ENCODE assay signal across 16 cellular contexts in the genomic region with DNA sequence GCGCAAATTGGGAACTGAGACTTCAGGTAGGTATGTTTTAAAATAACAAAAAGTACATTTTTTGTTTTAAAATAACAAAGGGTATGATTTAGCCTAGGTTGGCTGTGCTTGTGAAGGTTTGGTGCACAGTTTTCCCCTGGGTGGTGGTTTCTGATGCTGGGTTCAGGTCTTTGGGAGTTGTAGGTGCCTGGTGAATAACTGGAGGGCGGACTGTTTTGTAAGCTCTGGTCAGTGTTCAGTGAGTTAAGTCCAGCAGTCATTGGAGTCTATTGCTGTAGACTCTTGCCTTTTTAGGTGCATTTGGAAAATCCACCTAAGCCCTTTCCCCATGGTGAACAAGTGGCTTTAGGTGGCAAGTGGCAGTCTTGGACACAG. TPM values are rescaled to one million over a fixed set of nuclear protein-coding genes. Genes with fewer than 3 reads are reported as not detected.
DNase-seq lines count a peak whose midpoint lies in the region; ATAC-seq, FAIRE-seq and TF ChIP-seq lines count a peak whose summit lies in the region.
"Had no signal": no experiment of that assay in that cellular context is flagged by ENCODE, and none has a peak within 500 bp of the region (broad histone marks: within the 10 kb centered on the region; RNA-seq: fewer than 3 reads in every experiment).

No MANE protein-coding gene starts in this region.

- no peak for TF ChIP-seq POLR2A in adrenal gland (IDR thresholded peaks at IDR 0.05)

- intact Hi-C loops in adrenal gland (cut with DNase I) = no loop called here

- H3K27ac ChIP-seq in GM23338 (ENCODE audit: low read depth) (peak overlapping the region; percentile 53), keratinocyte (ENCODE audit: control insufficient read depth, insufficient read depth, low read length) (no peak overlapping the region), SJCRH30 (no peak overlapping the region), adrenal gland (no peak overlapping the region)

- CTCF ChIA-PET in WTC11 (lab: Charles Lee) = interaction anchor here (0.9 to 1.6 kb wide), 3 partner anchors 14 to 225 kb away, joined by 3 to 5 read pairs (median 5); no protein-coding TSS in a partner anchor

- no peak for DNase-seq in GM23338 (ENCODE audit: low spot score)
- no peak for DNase-seq in WTC11 (ENCODE audit: low spot score)
- DNase-seq in keratinocyte (ENCODE audit: low read depth, low spot score) = no peak
- no peak for DNase-seq in progenitor cell of endocrine pancreas (ENCODE audit: low spot score, unreplicated experiment)
- DNase-seq in SJCRH30 = no peak
- DNase-seq in T-helper 9 cell = no peak
- no peak for DNase-seq in mesenteric fat pad (ENCODE audit: low spot score)
- DNase-seq in adrenal gland = no peak
- DNase-seq: CD4-positive, CD25-positive, alpha-beta regulatory T cell; HCEC 1CT; MG63; NCI-H1105; NCI-H1930; NCI-H2171 treated with DMSO at 0.1 percent for 48 hours; NCI-H510A; SHP77 treated with DMSO at 0.1 percent for 48 hours had no signal

- H3K79me2 ChIP-seq in GM23338 (replicated peaks; ENCODE audit: insufficient read depth) = peaks cover 85% of the 10 kb centered on the region
- H3K79me2 ChIP-seq in keratinocyte (ENCODE audit: control insufficient read depth, insufficient read depth, low read length) = peaks cover 7% of the 10 kb centered on the region

- no peaks in the 10 kb centered on the region for H3K9me1 ChIP-seq in keratinocyte (ENCODE audit: control insufficient read depth, extremely low read depth, insufficient read depth, low read length)

- 93 to 97% (median 94%) methylated on average over 2 of the region's 2 CpGs for WGBS in adrenal gland, 4 donors

- ATAC-seq in GM23338 (peak; percentile 7), WTC11 (peak; percentile 4; the same call in 1 of the 2 replicates)

- H3K36me3 Mint-ChIP-seq in GM23338 (ENCODE audit: low read depth) = peaks cover 15% of the 10 kb centered on the region
- peaks cover 5% of the 10 kb centered on the region; the same call in 1 of the 2 replicates for H3K36me3 Mint-ChIP-seq in WTC11
- H3K36me3 Mint-ChIP-seq in progenitor cell of endocrine pancreas (ENCODE audit: insufficient read depth) = peaks cover 8% of the 10 kb centered on the region
- H3K36me3 Mint-ChIP-seq: CD4-positive, CD25-positive, alpha-beta regulatory T cell had no signal

- dilution Hi-C loops in keratinocyte (cut with MboI; ENCODE audit: extremely low pct_ligation_motif_present, low sequenced_read_pairs) = no loop called here

- H4K20me1 ChIP-seq in GM23338 (replicated peaks; ENCODE audit: insufficient read depth) = no peaks in the 10 kb centered on the region
- no peaks in the 10 kb centered on the region for H4K20me1 ChIP-seq in keratinocyte (ENCODE audit: control insufficient read depth, extremely low read depth, insufficient read depth, low read length)

- H3K9me3 ChIP-seq in keratinocyte (ENCODE audit: control insufficient read depth, low read depth, low read length) (no peaks in the 10 kb centered on the region), SJCRH30 (replicated peaks) (no peaks in the 10 kb centered on the region), adrenal gland (replicated peaks in 1 of 3) (no peaks in the 10 kb centered on the region)
- H3K9me3 ChIP-seq: MG63 had no signal

- H3K9me2 ChIP-seq in GM23338 (ENCODE audit: insufficient read depth) = no peaks in the 10 kb centered on the region

- H3K27ac Mint-ChIP-seq in GM23338 (peak overlapping the region; percentile 18; the same call in 1 of the 2 replicates), WTC11 (peak overlapping the region; percentile 75), progenitor cell of endocrine pancreas (peak overlapping the region; percentile 73)
- H3K27ac Mint-ChIP-seq: CD4-positive, CD25-positive, alpha-beta regulatory T cell had no signal

- peak overlapping the region; percentile 22 for H3K4me2 ChIP-seq in GM23338
- H3K4me2 ChIP-seq in keratinocyte (ENCODE audit: control insufficient read depth, extremely low read depth, insufficient read depth, low read depth, low read length) = peak overlapping the region; percentile 50

- FAIRE-seq in keratinocyte (lab: Jason Lieb, UNC) = no peak

- H3K4me3 ChIP-seq in GM23338 = peak overlapping the region; percentile 8; the same call in 1 of the 2 replicates
- H3K4me3 ChIP-seq in keratinocyte (ENCODE audit: control insufficient read depth in 2 of 3, extremely low read depth in 1 of 3, insufficient read depth in 2 of 3, low read depth in 1 of 3, low read length in 3 of 3) = no peak overlapping the region
- no peak overlapping the region for H3K4me3 ChIP-seq in SJCRH30
- no peak overlapping the region for H3K4me3 ChIP-seq in adrenal gland
- H3K4me3 ChIP-seq: MG63 had no signal

- peaks cover 11% of the 10 kb centered on the region for H3K27me3 Mint-ChIP-seq in GM23338 (ENCODE audit: insufficient read depth, low read depth, poor library complexity)
- no peaks in the 10 kb centered on the region for H3K27me3 Mint-ChIP-seq in WTC11 (ENCODE audit: low read depth)
- no peaks in the 10 kb centered on the region for H3K27me3 Mint-ChIP-seq in progenitor cell of endocrine pancreas

- H3K9me3 Mint-ChIP-seq in GM23338 (no peaks in the 10 kb centered on the region), WTC11 (no peaks in the 10 kb centered on the region), progenitor cell of endocrine pancreas (ENCODE audit: low read depth) (no peaks in the 10 kb centered on the region)

- peaks cover 72% of the 10 kb centered on the region for H3K4me1 Mint-ChIP-seq in GM23338
- peaks cover 80% of the 10 kb centered on the region for H3K4me1 Mint-ChIP-seq in WTC11
- peaks cover 37% of the 10 kb centered on the region for H3K4me1 Mint-ChIP-seq in progenitor cell of endocrine pancreas (ENCODE audit: low read depth)

- H3K36me3 ChIP-seq in GM23338 (ENCODE audit: insufficient read depth) (no peaks in the 10 kb centered on the region), keratinocyte (ENCODE audit: control insufficient read depth in 2 of 2, extremely low read depth in 1 of 2, insufficient read depth in 2 of 2, low read length in 2 of 2) (no peaks in the 10 kb centered on the region), SJCRH30 (peaks cover 9% of the 10 kb centered on the region; the same call in 1 of the 2 replicates), adrenal gland (replicated peaks in 1 of 2) (no peaks in the 10 kb centered on the region)

- POLR2A ChIA-PET in WTC11 (lab: Charles Lee) = no interaction called here

- peaks cover 75% of the 10 kb centered on the region for H3K4me1 ChIP-seq in GM23338 (ENCODE audit: insufficient read depth)
- peaks cover 22% of the 10 kb centered on the region for H3K4me1 ChIP-seq in keratinocyte (ENCODE audit: control insufficient read depth, extremely low read depth, insufficient read depth, low read length)
- no peaks in the 10 kb centered on the region for H3K4me1 ChIP-seq in SJCRH30
- H3K4me1 ChIP-seq in adrenal gland (replicated peaks in 1 of 2) = peaks cover 5 to 9% of the 10 kb centered on the region in 2 donors

- no peak overlapping the region for H3K9ac ChIP-seq in keratinocyte (ENCODE audit: control insufficient read depth, extremely low read depth, insufficient read depth, low read length)

- H3K4me3 Mint-ChIP-seq in GM23338 (peak overlapping the region; percentile 9; the same call in 2 of the 3 replicates), WTC11 (peak overlapping the region; percentile 27; the same call in 1 of the 2 replicates), progenitor cell of endocrine pancreas (ENCODE audit: low read depth) (no peak overlapping the region)
- H3K4me3 Mint-ChIP-seq: CD4-positive, CD25-positive, alpha-beta regulatory T cell had no signal

- 0 out of 2 replicates have a peak, but pooled peaks cover 5% of the 10 kb centered on the region for H3F3A ChIP-seq in GM23338 (replicated peaks; ENCODE audit: low read depth)

- H3K27me3 ChIP-seq in GM23338 (ENCODE audit: insufficient read depth) = no peaks in the 10 kb centered on the region
- H3K27me3 ChIP-seq in keratinocyte (ENCODE audit: control insufficient read depth, extremely low read depth, insufficient read depth, low read length) = no peaks in the 10 kb centered on the region
- H3K27me3 ChIP-seq in SJCRH30 = no peaks in the 10 kb centered on the region
- no peaks in the 10 kb centered on the region for H3K27me3 ChIP-seq in adrenal gland
- H3K27me3 ChIP-seq: MG63 had no signal

- H2AFZ ChIP-seq in GM23338 (no peak overlapping the region), keratinocyte (ENCODE audit: control insufficient read depth, low read length) (no peak overlapping the region)

- TF ChIP-seq CTCF in GM23338 (conservative IDR thresholded peaks at IDR 0.05; ENCODE audit: low read depth in 2 of 2) = no peak
- TF ChIP-seq CTCF in WTC11 (IDR thresholded peaks at IDR 0.05) = no peak
- no peak for TF ChIP-seq CTCF in keratinocyte (optimal IDR thresholded peaks at IDR 0.05 in 1 of 3, IDR thresholded peaks at IDR 0.05 in 1 of 3, conservative IDR thresholded peaks at IDR 0.05 in 1 of 3; ENCODE audit: extremely low read depth in 1 of 3, insufficient read depth in 2 of 3, low read length in 3 of 3)
- TF ChIP-seq CTCF in progenitor cell of endocrine pancreas (IDR thresholded peaks at IDR 0.05; ENCODE audit: unreplicated experiment) = no peak
- no peak for TF ChIP-seq CTCF in adrenal gland (IDR thresholded peaks at IDR 0.05)

TF ChIP-seq in GM23338, 12 proteins besides CTCF, POLR2A, EP300 and RAD21 (continues in another document):
- TF ChIP-seq NANOG (IDR thresholded peaks at IDR 0.05; ENCODE audit: borderline replicate concordance) = no peak

TF ChIP-seq in WTC11, 78 proteins besides CTCF, POLR2A, EP300 and RAD21 (continues in another document):
- TF ChIP-seq JAZF1 (CRISPR knock-in tag; IDR thresholded peaks at IDR 0.05) = no peak

RNA-seq across cellular contexts. Expression of gene RAI14, which starts 43.9 kb away (rescaled TPM):
- 90.3 and 95.8 TPM in 2 replicates for total RNA-seq in GM23338 (2014; rRNA removed; shearing (Covaris generic))
- polyA plus RNA-seq in GM23338 (2016; fragmentation: Nextera tagmentation; extraction: Ambion mirVana) (46.7 and 58.8 TPM in 2 replicates), keratinocyte (31.4 to 37.6 TPM (median 31.9 TPM) in 3 replicates), adrenal gland (10 to 100 TPM in 2 of 3 donors, 1 to 10 TPM in 1; 9.1 to 26.1 (median 13.5) TPM)
- total RNA-seq in WTC11 (2021) (157 to 185 TPM (median 173 TPM) in 3 replicates), progenitor cell of endocrine pancreas (116 and 121 TPM in 2 replicates), mesenteric fat pad (33.7 TPM), adrenal gland (100 to 1,000 TPM in 1 of 8 donors, 10 to 100 TPM in 7; 12.5 to 158 (median 33.8) TPM)
- 33.9 TPM for polyA plus RNA-seq in keratinocyte (2011; ENCODE audit: low read depth)
- polyA plus RNA-seq in keratinocyte (2011; cell fraction: cytosol; rRNA removed) = 29.6 and 33.6 TPM in 2 replicates
- polyA plus RNA-seq in keratinocyte (2011; cell fraction: nucleus; rRNA removed) = 35.5 and 37.1 TPM in 2 replicates
- polyA plus RNA-seq in keratinocyte (2012; ENCODE audit: low replicate concordance) = 10.5 and 39.8 TPM in 2 replicates
- 80.6 to 150 TPM (median 93.5 TPM) in 3 replicates for polyA minus RNA-seq in keratinocyte
- 38.8 TPM for polyA minus RNA-seq in keratinocyte (2011; cell fraction: cytosol; rRNA and poly(A)+ RNA removed)
- polyA minus RNA-seq in keratinocyte (2011; cell fraction: nucleus; rRNA and poly(A)+ RNA removed) = 16.4 and 37.4 TPM in 2 replicates
- total RNA-seq in SJCRH30 (2014; rRNA removed; shearing (Covaris generic)) = 67.4 and 74.4 TPM in 2 replicates
- polyA plus RNA-seq: CD4-positive, CD25-positive, alpha-beta regulatory T cell had no signal

Comparison
In these comparisons a context has a peak if more than half of its experiments do, and no peak if none do; other contexts are left out.
1. H3K27ac Mint-ChIP-seq: peak in every context shown above with its lines; median percentile 75 in WTC11; 73 in progenitor cell of endocrine pancreas; 18 in GM23338.